Comparison of ENCODE assay signal across 8 cellular contexts in genomic region chr13:109787135-109787954, GRCh38. TPM values are rescaled to one million over a fixed set of nuclear protein-coding genes. Genes with fewer than 3 reads are reported as not detected.
DNase-seq lines count a peak whose midpoint lies in the region; ATAC-seq and TF ChIP-seq lines count a peak whose summit lies in the region.

No MANE protein-coding gene starts in this region.

- no peak for TF ChIP-seq CTCF in AG04449 (IDR thresholded peaks at IDR 0.05; ENCODE audit: insufficient read depth, low read length, missing control alignments)
- no peak for TF ChIP-seq CTCF in gastrocnemius medialis (IDR thresholded peaks at IDR 0.05 in 4 of 5, conservative IDR thresholded peaks at IDR 0.05 in 1 of 5)

- TF ChIP-seq POLR2A in gastrocnemius medialis (IDR thresholded peaks at IDR 0.05): no peak

- CTCF ChIA-PET in AG04449 (lab: Yijun Ruan, JAX): interaction anchor here (0.6 to 1.1 kb wide), 3 partner anchors 321 to 329 kb away, joined by 3 to 5 read pairs (median 3); no protein-coding TSS in a partner anchor

- H3K4me1 ChIP-seq in iPS DF 6.9 (ENCODE audit: control insufficient read depth, insufficient read depth, low read length): peaks cover 9% of the 10 kb centered on the region
- peaks cover 0 to 14% of the 10 kb centered on the region in 2 donors for H3K4me1 ChIP-seq in gastrocnemius medialis

- in situ Hi-C loops in gastrocnemius medialis (cut with MboI; ENCODE audit: low sequenced_read_pairs in 4 of 4): loop anchor here (25.0 kb wide), 4 partner anchors 325 to 1575 kb away; partner anchors contain the start of genes ABHD13 (in 1 of the 4) and LIG4 (in 1 of the 4)

- H3K36me3 ChIP-seq in iPS DF 6.9 (ENCODE audit: control insufficient read depth, insufficient read depth, low read length) (no peaks in the 10 kb centered on the region; the same call in 1 of the 2 replicates), gastrocnemius medialis (peaks cover 0 to 3% of the 10 kb centered on the region in 2 donors)

- peak; percentile 8 for ATAC-seq in GM18909 (IDR thresholded peaks at IDR 0.05; ENCODE audit: poor library complexity, unreplicated experiment)
- peak in 1 of 2 donors; percentile 11 for ATAC-seq in gastrocnemius medialis

- POLR2A ChIA-PET in AG04449 (lab: Yijun Ruan, JAX): interaction anchor here (0.6 kb wide), 1 partner anchor 418 kb away, joined by 4 read pairs; no protein-coding TSS in a partner anchor

- intact Hi-C loops in gastrocnemius medialis (cut with DNase I; ENCODE audit: low total_unique reads): loop anchor here (5.0 to 10.0 kb wide), 3 partner anchors 220 to 1573 kb away; partner anchors contain the start of genes ABHD13, ING1 and LIG4

- peak overlapping the region; percentile 66 for H3K4me3 ChIP-seq in AG04449 (ENCODE audit: low read depth, low read length)
- peak overlapping the region; percentile 70; the same call in 1 of the 2 replicates for H3K4me3 ChIP-seq in iPS DF 6.9 (ENCODE audit: low read length)
- peak overlapping the region; percentile 74 to 86 (median 80) for H3K4me3 ChIP-seq in gastrocnemius medialis

- H3K27me3 ChIP-seq in iPS DF 6.9 (ENCODE audit: control insufficient read depth, insufficient read depth, low read length) (no peaks in the 10 kb centered on the region), gastrocnemius medialis (peaks cover 0 to 3% (median 0%) of the 10 kb centered on the region in 3 donors)

- WGBS in iPS DF 6.9 (ENCODE audit: insufficient coverage, insufficient read length): no CpG with 5 or more reads among the region's 86 CpGs

- no peak overlapping the region for H3K27ac ChIP-seq in iPS DF 6.9 (ENCODE audit: low read length)
- peak overlapping the region; percentile 84 to 91 (median 88) for H3K27ac ChIP-seq in gastrocnemius medialis

- H3K9me3 ChIP-seq in iPS DF 6.9 (ENCODE audit: control insufficient read depth, insufficient read depth, low read length) (no peaks in the 10 kb centered on the region), gastrocnemius medialis (no peaks in the 10 kb centered on the region)

- DNase-seq in AG04449 (ENCODE audit: low read depth, low spot score) (no peak), HK-2 (ENCODE audit: unreplicated experiment) (peak; percentile 38), RKO (ENCODE audit: low spot score) (peak; percentile 32), astrocyte of the hippocampus (ENCODE audit: low read depth, low spot score) (peak; percentile 77), iPS DF 6.9 (ENCODE audit: low read depth, low spot score) (no peak), gastrocnemius medialis (peak in 1 of 2 donors; percentile 19)
- no peak for DNase-seq in effector CD8-positive, alpha-beta T cell (lab: John Stamatoyannopoulos, UW)

RNA-seq across cellular contexts. Expression of gene IRS2, which starts 1.0 kb away (rescaled TPM):
- total RNA-seq in gastrocnemius medialis: 10 to 100 TPM; 23.8 to 65.6 (median 28.7) TPM

Comparison
In these comparisons a context has a peak if more than half of its experiments do, and no peak if none do; other contexts are left out.
1. DNase-seq: peak in HK-2 (single experiment), RKO (single experiment) and astrocyte of the hippocampus (single experiment); none in AG04449 (single experiment), iPS DF 6.9 (single experiment) and effector CD8-positive, alpha-beta T cell (single experiment).
2. Peak in every context shown above with its lines, with median percentiles within 50 percentile points of each other: H3K4me3 ChIP-seq.